In genomic region chr15:73696641-73697001, GRCh38 we compare ENCODE assay signal across 9 cellular contexts. TPM values are rescaled to one million over a fixed set of nuclear protein-coding genes. Genes with fewer than 3 reads are reported as not detected.
DNase-seq lines count a peak whose midpoint lies in the region; ATAC-seq and TF ChIP-seq lines count a peak whose summit lies in the region.
"Had no signal": no experiment of that assay in that cellular context is flagged by ENCODE, and none has a peak within 500 bp of the region (broad histone marks: within the 10 kb centered on the region; RNA-seq: fewer than 3 reads in every experiment).

No MANE protein-coding gene starts in this region.

- no peak overlapping the region for H3K27ac ChIP-seq in H9 (ENCODE audit: insufficient read length, low read depth, low read length)
- H3K27ac ChIP-seq in RWPE2 (ENCODE audit: poor library complexity, severe bottlenecking) = peak overlapping the region; percentile 91
- no peak overlapping the region for H3K27ac ChIP-seq in right cardiac atrium (ENCODE audit: low read length)
- H3K27ac ChIP-seq: ascending aorta had no signal

- H3K36me3 Mint-ChIP-seq in H9 (ENCODE audit: insufficient read depth in 1 of 3, low read depth in 3 of 3) (peaks cover 4 to 10% (median 7%) of the 10 kb centered on the region in 3 experiments; a peak in 6 of 7 replicates), endothelial cell (ENCODE audit: low read depth, unreplicated experiment) (peaks cover 45% of the 10 kb centered on the region), progenitor cell of endocrine pancreas (ENCODE audit: insufficient read depth) (peaks cover 6% of the 10 kb centered on the region)

- peaks cover 13% of the 10 kb centered on the region for H3K79me1 ChIP-seq in H9 (ENCODE audit: insufficient read depth, low read depth, low read length, poor library complexity, severe bottlenecking)

- H3K23me2 ChIP-seq in H9 (ENCODE audit: insufficient read length, low read depth, low read length, poor library complexity, severe bottlenecking) = no peaks in the 10 kb centered on the region

- H3K4me1 ChIP-seq in H9 (ENCODE audit: insufficient read depth, low read length) (peaks cover 4% of the 10 kb centered on the region; the same call in 1 of the 2 replicates), RWPE2 (ENCODE audit: insufficient read depth, poor library complexity, severe bottlenecking) (peaks cover 23% of the 10 kb centered on the region), right cardiac atrium (ENCODE audit: control insufficient read depth, insufficient read depth, low read length) (peaks cover 21% of the 10 kb centered on the region)

- no peak overlapping the region; the same call in 1 of the 2 replicates for H3K14ac ChIP-seq in H9 (ENCODE audit: insufficient read depth, low read length)

- peak overlapping the region; percentile 26 to 92 (median 61); a peak in 6 of 7 replicates for H3K27ac Mint-ChIP-seq in H9
- H3K27ac Mint-ChIP-seq in endothelial cell (ENCODE audit: unreplicated experiment) = peak overlapping the region; percentile 96
- H3K27ac Mint-ChIP-seq in progenitor cell of endocrine pancreas = peak overlapping the region; percentile 84

- peaks cover 39% of the 10 kb centered on the region for H3K36me3 ChIP-seq in RWPE2 (ENCODE audit: low read depth)

- H2BK20ac ChIP-seq in H9 (ENCODE audit: low read depth, low read length, poor library complexity, severe bottlenecking) = no peak overlapping the region

- no peak overlapping the region for H3K23ac ChIP-seq in H9 (ENCODE audit: insufficient read length, low read depth, low read length)

- H3T11ph ChIP-seq in H9 (ENCODE audit: low read length) = no peak overlapping the region

- H3K9me3 Mint-ChIP-seq in H9 (no peaks in the 10 kb centered on the region), endothelial cell (ENCODE audit: unreplicated experiment) (no peaks in the 10 kb centered on the region), progenitor cell of endocrine pancreas (ENCODE audit: low read depth) (no peaks in the 10 kb centered on the region)

- no CpG with 5 or more reads among the region's 1 CpG for WGBS in H9 (ENCODE audit: extremely low coverage, insufficient read length, low lambda C conversion rate)
- 57% methylated on average over 1 of the region's 1 CpG for WGBS in right cardiac atrium

- ATAC-seq in RWPE2 (ENCODE audit: low read depth) = no peak
- no peak for ATAC-seq in right cardiac atrium

- no peak overlapping the region for H4K5ac ChIP-seq in H9 (ENCODE audit: insufficient read length, low read depth, low read length)

- DNase-seq in H9 = no peak
- DNase-seq in RWPE2 (ENCODE audit: low spot score) = no peak
- no peak for DNase-seq in endothelial cell (ENCODE audit: low spot score)
- no peak for DNase-seq in progenitor cell of endocrine pancreas (ENCODE audit: low spot score, unreplicated experiment)
- DNase-seq in SK-N-DZ (ENCODE audit: low spot score) = no peak
- no peak for DNase-seq in putamen (ENCODE audit: low spot score)
- DNase-seq in right cardiac atrium = no peak
- no peak for DNase-seq in NCI-H2107 (lab: John Stamatoyannopoulos, UW)

- no peak overlapping the region for H3K4me2 ChIP-seq in H9 (ENCODE audit: insufficient read depth, insufficient read length, low read length)

- no peak overlapping the region for H2BK120ac ChIP-seq in H9 (ENCODE audit: low read depth, low read length, poor library complexity, severe bottlenecking)

- H3K4ac ChIP-seq in H9 (ENCODE audit: low read depth, low read length) = no peak overlapping the region

- peaks cover 13% of the 10 kb centered on the region; the same call in 1 of the 2 replicates for H3K79me2 ChIP-seq in H9 (ENCODE audit: insufficient read depth, low read length)

- no peaks in the 10 kb centered on the region for H3K27me3 ChIP-seq in H9 (ENCODE audit: insufficient read depth, low read length)
- no peaks in the 10 kb centered on the region for H3K27me3 ChIP-seq in RWPE2 (ENCODE audit: insufficient read depth, poor library complexity, severe bottlenecking)
- H3K27me3 ChIP-seq in right cardiac atrium (ENCODE audit: control insufficient read depth, insufficient read depth) = no peaks in the 10 kb centered on the region
- H3K27me3 ChIP-seq: ascending aorta had no signal

- H3K4me1 Mint-ChIP-seq in H9 (peaks cover 42 to 44% of the 10 kb centered on the region in 2 experiments), endothelial cell (ENCODE audit: unreplicated experiment) (peaks cover 80% of the 10 kb centered on the region), progenitor cell of endocrine pancreas (ENCODE audit: low read depth) (peaks cover 21% of the 10 kb centered on the region)

- H2BK12ac ChIP-seq in H9 (ENCODE audit: insufficient read length, low read depth, low read length) = no peak overlapping the region

- H3K18ac ChIP-seq in H9 (ENCODE audit: insufficient read length, low read depth, low read length) = no peak overlapping the region

- H3K9me3 ChIP-seq in H9 (ENCODE audit: control insufficient read depth, low read depth, low read length) (no peaks in the 10 kb centered on the region), RWPE2 (ENCODE audit: severe bottlenecking) (no peaks in the 10 kb centered on the region), right cardiac atrium (ENCODE audit: control insufficient read depth, low read length) (no peaks in the 10 kb centered on the region)
- H3K9me3 ChIP-seq: ascending aorta had no signal

- no peak overlapping the region for H3K9ac ChIP-seq in H9 (ENCODE audit: extremely low read depth, insufficient read length, low read length)

- H2BK5ac ChIP-seq in H9 (ENCODE audit: insufficient read length, low read length) = no peak overlapping the region

- H3K27me3 Mint-ChIP-seq in H9 (ENCODE audit: low read depth) (no peaks in the 10 kb centered on the region), endothelial cell (ENCODE audit: unreplicated experiment) (peaks cover 19% of the 10 kb centered on the region), progenitor cell of endocrine pancreas (no peaks in the 10 kb centered on the region)

- no peak overlapping the region for H2BK15ac ChIP-seq in H9 (ENCODE audit: low read depth, low read length)

- no peak overlapping the region for H2AK5ac ChIP-seq in H9 (ENCODE audit: insufficient read length, low read length)

- H3K4me3 Mint-ChIP-seq in H9 (peak overlapping the region in 1 of 2 experiments; percentile 43; a peak in 2 of 5 replicates), endothelial cell (ENCODE audit: unreplicated experiment) (peak overlapping the region; percentile 59), progenitor cell of endocrine pancreas (ENCODE audit: low read depth) (no peak overlapping the region)

- no peak for TF ChIP-seq CTCF in H9 (conservative IDR thresholded peaks at IDR 0.05)
- TF ChIP-seq CTCF in RWPE2 (IDR thresholded peaks at IDR 0.05; ENCODE audit: poor library complexity, severe bottlenecking) = no peak
- no peak for TF ChIP-seq CTCF in endothelial cell (IDR thresholded peaks at IDR 0.05; ENCODE audit: unreplicated experiment)
- no peak for TF ChIP-seq CTCF in progenitor cell of endocrine pancreas (IDR thresholded peaks at IDR 0.05; ENCODE audit: unreplicated experiment)

- no peak overlapping the region for H4K8ac ChIP-seq in H9 (replicated peaks; ENCODE audit: insufficient read length, low read depth, low read length)

- no peak overlapping the region for H4K91ac ChIP-seq in H9 (ENCODE audit: insufficient read length, low read depth, low read length)

- H3K4me3 ChIP-seq in RWPE2 (ENCODE audit: severe bottlenecking) (no peak overlapping the region), right cardiac atrium (ENCODE audit: low read length) (no peak overlapping the region)
- H3K4me3 ChIP-seq: ascending aorta had no signal

- H3K56ac ChIP-seq in H9 (ENCODE audit: insufficient read length, low read depth, low read length) = no peak overlapping the region

- intact Hi-C loops in right cardiac atrium (cut with DNase I) = loop anchor here in 2 of 4 donors (10.0 kb wide), 4 partner anchors 52 to 412 kb away; partner anchors contain the start of gene NPTN (in 1 of the 2)

- no peaks in the 10 kb centered on the region for H4K20me1 ChIP-seq in H9 (ENCODE audit: control insufficient read depth, insufficient read depth, insufficient read length)

- H2AFZ ChIP-seq in H9 (ENCODE audit: low read length) = no peak overlapping the region

RNA-seq across cellular contexts. Expression of gene CD276, which starts 12.4 kb away (rescaled TPM):
- 125 and 133 TPM in 2 replicates for total RNA-seq in H9 (2021)
- total RNA-seq in endothelial cell (ENCODE audit: unreplicated experiment) = 552 TPM
- total RNA-seq in progenitor cell of endocrine pancreas = 198 and 207 TPM in 2 replicates
- 95.6 and 123 TPM in 2 replicates for polyA plus RNA-seq in SK-N-DZ (2014; cell fraction: cytosol; rRNA removed)
- 86.4 and 99.1 TPM in 2 replicates for polyA plus RNA-seq in SK-N-DZ (2014; cell fraction: nucleus; rRNA removed)
- 10 to 100 TPM; 39.5 to 72.8 (median 44.0) TPM for total RNA-seq in right cardiac atrium
- polyA plus RNA-seq in right cardiac atrium = 35.4 TPM

RNA-seq across cellular contexts. Expression of gene INSYN1, which starts 56.5 kb away (rescaled TPM):
- total RNA-seq in H9 (2021) (1.9 and 2.5 TPM in 2 replicates), endothelial cell (ENCODE audit: unreplicated experiment) (4.8 TPM), progenitor cell of endocrine pancreas (3.7 and 4.5 TPM in 2 replicates), right cardiac atrium (100 to 1,000 TPM in 2 of 4 donors, 10 to 100 TPM in 2; 65.6 to 112 (median 99.0) TPM)
- polyA plus RNA-seq in SK-N-DZ (2014; cell fraction: cytosol; rRNA removed) = 0.07 and 0.95 TPM in 2 replicates
- polyA plus RNA-seq in SK-N-DZ (2014; cell fraction: nucleus; rRNA removed) = 0.37 and 0.44 TPM in 2 replicates
- polyA plus RNA-seq in right cardiac atrium = 117 TPM

Comparison
In these comparisons a context has a peak if more than half of its experiments do, and no peak if none do; other contexts are left out.
1. RNA of gene INSYN1, which starts 56.5 kb away (total RNA-seq): 65.6 to 112 TPM in right cardiac atrium; 4.8 TPM in endothelial cell (single experiment), 3.7 to 4.5 TPM in progenitor cell of endocrine pancreas and 1.9 to 2.5 TPM in H9; every median in the first group is over 10 times any median in the second.
2. Peak in every context shown above with its lines, with median percentiles within 50 percentile points of each other: H3K27ac Mint-ChIP-seq.